ENCODE assay signal across 12 cellular contexts in genomic region chr15:63818191-63818590, GRCh38. TPM values are rescaled to one million over a fixed set of nuclear protein-coding genes. Genes with fewer than 3 reads are reported as not detected.
DNase-seq lines count a peak whose midpoint lies in the region; ATAC-seq and TF ChIP-seq lines count a peak whose summit lies in the region.
"Had no signal": no experiment of that assay in that cellular context is flagged by ENCODE, and none has a peak within 500 bp of the region (broad histone marks: within the 10 kb centered on the region; RNA-seq: fewer than 3 reads in every experiment).

No MANE protein-coding gene starts in this region.

- no peaks in the 10 kb centered on the region for H3K27me3 ChIP-seq in ascending aorta
- H3K27me3 ChIP-seq: heart left ventricle had no signal

- peaks cover 23% of the 10 kb centered on the region for H3K4me1 Mint-ChIP-seq in chondrocyte (ENCODE audit: low read depth)

- H3K27me3 Mint-ChIP-seq in chondrocyte (ENCODE audit: low read depth): no peaks in the 10 kb centered on the region

- no peak overlapping the region for H3K27ac Mint-ChIP-seq in chondrocyte (ENCODE audit: unreplicated experiment)

- intact Hi-C loops in mucosa of descending colon (cut with DNase I, micrococcal nuclease): no loop called here
- intact Hi-C loops in ascending aorta (cut with DNase I): no loop called here

- H3K4me1 ChIP-seq in mucosa of descending colon (ENCODE audit: low read depth) (peaks cover 25% of the 10 kb centered on the region), ascending aorta (peaks cover 0 to 10% of the 10 kb centered on the region in 2 donors)

- no peaks in the 10 kb centered on the region for H3K9me3 Mint-ChIP-seq in chondrocyte (ENCODE audit: low read depth)

- no peak overlapping the region for H3K4me3 ChIP-seq in mucosa of descending colon
- no peak overlapping the region for H3K4me3 ChIP-seq in ascending aorta
- H3K4me3 ChIP-seq: heart left ventricle had no signal

- peak; percentile 59 for ATAC-seq in mucosa of descending colon
- ATAC-seq in HG02610 (IDR thresholded peaks at IDR 0.05; ENCODE audit: unreplicated experiment): no peak
- ATAC-seq in GM18873 (IDR thresholded peaks at IDR 0.05; ENCODE audit: low FRiP score, unreplicated experiment): no peak

- no peaks in the 10 kb centered on the region for H3K36me3 Mint-ChIP-seq in chondrocyte (ENCODE audit: low read depth)

- TF ChIP-seq CTCF in chondrocyte (IDR thresholded peaks at IDR 0.05) (peak; percentile 24), mucosa of descending colon (IDR thresholded peaks at IDR 0.05) (no peak), ascending aorta (IDR thresholded peaks at IDR 0.05) (no peak)

- H3K9me3 ChIP-seq in mucosa of descending colon (no peaks in the 10 kb centered on the region), ascending aorta (no peaks in the 10 kb centered on the region)
- H3K9me3 ChIP-seq: heart left ventricle had no signal

- no peak overlapping the region for H3K4me3 Mint-ChIP-seq in chondrocyte (ENCODE audit: unreplicated experiment)

- H3K36me3 ChIP-seq in mucosa of descending colon (ENCODE audit: low read depth) (no peaks in the 10 kb centered on the region), ascending aorta (no peaks in the 10 kb centered on the region)
- H3K36me3 ChIP-seq: heart left ventricle had no signal

- no peak overlapping the region for H3K27ac ChIP-seq in ascending aorta

- DNase-seq in GF-D8 (lab: John Stamatoyannopoulos, UW) (peak; percentile 18), NCI-H524 treated with DMSO at 0.1 percent for 48 hours (lab: John Stamatoyannopoulos, UW) (peak; percentile 68), chondrocyte (ENCODE audit: low spot score) (no peak), mucosa of descending colon (peak in 1 of 3 donors; percentile 43), ascending aorta (ENCODE audit: low spot score in 2 of 2) (no peak)
- DNase-seq: cortex of kidney; DMS79 treated with DMSO at 0.1 percent for 48 hours; heart left ventricle; stimulated activated CD4-positive, alpha-beta T cell treated with anti-CD3 and anti-CD28 coated beads, Interleukin-12 subunit alpha, Interleukin-12 subunit beta, amount 100 ng/mL, for 4 hours; SW 1271 had no signal

RNA-seq across cellular contexts. Expression of gene HERC1, which starts 15.6 kb away (rescaled TPM):
- 54.0 to 86.1 TPM (median 59.0 TPM) in 3 replicates for total RNA-seq in chondrocyte
- total RNA-seq in mucosa of descending colon: 100 to 1,000 TPM in 1 of 3 donors, 10 to 100 TPM in 2; 51.7 to 136 (median 77.7) TPM
- 25.9 TPM for total RNA-seq in ascending aorta

Comparison
In these comparisons a context has a peak if more than half of its experiments do, and no peak if none do; other contexts are left out.
1. DNase-seq: peak in GF-D8 (single experiment) and NCI-H524 treated with DMSO at 0.1 percent for 48 hours (single experiment); none in chondrocyte (single experiment) and ascending aorta (0 of 2).